Comparison of ENCODE assay signal across 8 cellular contexts in the genomic region with DNA sequence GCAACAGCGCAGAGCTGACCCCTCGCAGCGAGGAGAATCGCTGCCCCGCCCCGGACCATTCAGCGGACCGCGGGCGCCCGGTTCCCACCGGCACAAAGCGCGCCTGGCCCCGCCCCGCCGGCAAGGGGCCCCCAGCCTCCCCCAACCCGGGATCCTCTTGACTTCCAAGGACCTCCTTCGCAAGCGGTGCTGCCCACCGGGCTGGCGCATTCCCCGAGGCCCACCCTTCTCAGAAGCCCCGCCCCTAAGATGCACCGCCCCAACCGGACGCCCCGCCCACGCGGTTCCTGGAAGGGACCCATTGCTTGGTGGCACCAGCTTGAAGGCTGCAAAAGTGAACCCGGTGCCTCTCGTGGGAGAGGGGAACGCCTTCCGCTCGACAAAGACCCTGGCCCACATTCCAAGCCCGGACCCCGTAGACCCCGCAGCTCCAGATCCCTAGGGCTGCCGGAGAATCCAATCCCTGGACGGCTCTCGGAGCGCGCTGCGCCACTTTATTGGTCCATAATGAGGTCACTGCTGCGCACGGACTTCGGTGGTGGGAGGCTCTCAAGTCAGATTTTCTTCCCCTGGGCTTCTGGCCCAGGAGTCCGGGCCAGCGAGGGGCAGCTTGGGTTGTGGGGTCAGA. TPM values are rescaled to one million over a fixed set of nuclear protein-coding genes. Genes with fewer than 3 reads are reported as not detected.
DNase-seq lines count a peak whose midpoint lies in the region; ATAC-seq and TF ChIP-seq lines count a peak whose summit lies in the region.

No MANE protein-coding gene starts in this region.

- TF ChIP-seq CTCF in GM12875 (IDR thresholded peaks at IDR 0.05; ENCODE audit: borderline replicate concordance, insufficient read depth, low read depth, low read length) = no peak
- no peak for TF ChIP-seq CTCF in activated CD8-positive, alpha-beta T cell treated with anti-CD3 and anti-CD28 coated beads for 36 hours (IDR thresholded peaks at IDR 0.05)

- H3K4me1 Mint-ChIP-seq in activated CD8-positive, alpha-beta T cell treated with anti-CD3 and anti-CD28 coated beads for 36 hours (ENCODE audit: low read depth) = peaks cover 13% of the 10 kb centered on the region

- H3K27me3 ChIP-seq in iPS-20b (ENCODE audit: insufficient read depth, low read length) = peaks cover 75% of the 10 kb centered on the region

- ATAC-seq in activated CD8-positive, alpha-beta T cell treated with anti-CD3 and anti-CD28 coated beads for 36 hours = no peak
- ATAC-seq in HG03354 (IDR thresholded peaks at IDR 0.05; ENCODE audit: poor library complexity, severe bottlenecking, unreplicated experiment) = no peak

- H3K27me3 Mint-ChIP-seq in activated CD8-positive, alpha-beta T cell treated with anti-CD3 and anti-CD28 coated beads for 36 hours = peaks cover 59% of the 10 kb centered on the region

- intact Hi-C loops in activated CD8-positive, alpha-beta T cell treated with anti-CD3 and anti-CD28 coated beads for 36 hours (cut with micrococcal nuclease) = loop anchor here (5.0 kb wide), 2 partner anchors 39 to 96 kb away; a partner anchor contains a TSS

- H3K27ac ChIP-seq in iPS-20b (ENCODE audit: low read length) = no peak overlapping the region

- no peak overlapping the region for H3K4me3 Mint-ChIP-seq in activated CD8-positive, alpha-beta T cell treated with anti-CD3 and anti-CD28 coated beads for 36 hours

- H3K36me3 Mint-ChIP-seq in activated CD8-positive, alpha-beta T cell treated with anti-CD3 and anti-CD28 coated beads for 36 hours (ENCODE audit: low read depth) = no peaks in the 10 kb centered on the region

- no peaks in the 10 kb centered on the region for H3K9me3 ChIP-seq in iPS-20b (ENCODE audit: insufficient read depth, low read depth, low read length)

- CTCF ChIA-PET in activated CD8-positive, alpha-beta T cell treated with anti-CD3 and anti-CD28 coated beads for 36 hours (lab: Charles Lee) = interaction anchor here (0.7 to 4.5 kb wide), 38 partner anchors 9 to 252 kb away, joined by 3 to 83 read pairs (median 5); a partner anchor contains a TSS

- H3K4me3 ChIP-seq in GM12875 (ENCODE audit: low read depth, low read length) = peak overlapping the region; percentile 42
- peak overlapping the region; percentile 86 for H3K4me3 ChIP-seq in iPS-20b (ENCODE audit: low read length)

- DNase-seq in NCI-H2029 (lab: John Stamatoyannopoulos, UW) (peak; percentile 62), ureter (ENCODE audit: low spot score) (no peak), HT-29 (ENCODE audit: low spot score) (no peak)
- peak; percentile 77 for DNase-seq in activated CD8-positive, alpha-beta T cell treated with anti-CD3 and anti-CD28 coated beads for 36 hours
- DNase-seq in effector CD4-positive, alpha-beta T cell = no peak

- H3K27ac Mint-ChIP-seq in activated CD8-positive, alpha-beta T cell treated with anti-CD3 and anti-CD28 coated beads for 36 hours = no peak overlapping the region

- H3K4me1 ChIP-seq in iPS-20b (ENCODE audit: insufficient read depth, low read length) = peaks cover 18% of the 10 kb centered on the region

- peak overlapping the region; percentile 55; the same call in 1 of the 2 replicates for H3K9ac ChIP-seq in iPS-20b (ENCODE audit: low read depth, low read length)

- POLR2A ChIA-PET in activated CD8-positive, alpha-beta T cell treated with anti-CD3 and anti-CD28 coated beads for 36 hours (lab: Charles Lee) = interaction anchor here (0.6 to 1.3 kb wide), 5 partner anchors 9 to 214 kb away, joined by 3 to 4 read pairs (median 3); no protein-coding TSS in a partner anchor

- H3K9me3 Mint-ChIP-seq in activated CD8-positive, alpha-beta T cell treated with anti-CD3 and anti-CD28 coated beads for 36 hours = no peaks in the 10 kb centered on the region

- no peaks in the 10 kb centered on the region for H3K36me3 ChIP-seq in iPS-20b (ENCODE audit: insufficient read depth, low read depth, low read length)

RNA-seq across cellular contexts. Expression of a gene that starts 2.0 kb away (rescaled TPM):
- total RNA-seq in activated CD8-positive, alpha-beta T cell treated with anti-CD3 and anti-CD28 coated beads for 36 hours = not detected
- total RNA-seq in ureter = not detected
- not detected in 2 replicates for total RNA-seq in HT-29 (2014; rRNA removed; shearing (Covaris generic))

RNA-seq across cellular contexts. Expression of a gene that starts 10.2 kb away (rescaled TPM):
- 10 to 100 TPM; 35.3 to 38.1 TPM for total RNA-seq in activated CD8-positive, alpha-beta T cell treated with anti-CD3 and anti-CD28 coated beads for 36 hours
- 52.1 TPM for total RNA-seq in ureter
- total RNA-seq in HT-29 (2014; rRNA removed; shearing (Covaris generic)) = 95.3 and 95.5 TPM in 2 replicates

RNA-seq across cellular contexts. Expression of a gene that starts 14.9 kb away (rescaled TPM):
- total RNA-seq in activated CD8-positive, alpha-beta T cell treated with anti-CD3 and anti-CD28 coated beads for 36 hours = under 1 TPM; 0.34 to 0.41 TPM
- 7.2 TPM for total RNA-seq in ureter
- total RNA-seq in HT-29 (2014; rRNA removed; shearing (Covaris generic)) = 4.1 and 4.8 TPM in 2 replicates

RNA-seq across cellular contexts. Expression of a gene that starts 40.1 kb away (rescaled TPM):
- total RNA-seq in activated CD8-positive, alpha-beta T cell treated with anti-CD3 and anti-CD28 coated beads for 36 hours = 1 to 10 TPM; 4.9 to 9.9 TPM
- total RNA-seq in ureter = 63.0 TPM
- total RNA-seq in HT-29 (2014; rRNA removed; shearing (Covaris generic)) = 21.4 and 22.7 TPM in 2 replicates

RNA-seq across cellular contexts. Expression of a gene that starts 46.6 kb away (rescaled TPM):
- 100 to 1,000 TPM; 372 to 473 TPM for total RNA-seq in activated CD8-positive, alpha-beta T cell treated with anti-CD3 and anti-CD28 coated beads for 36 hours
- 595 TPM for total RNA-seq in ureter
- 119 and 132 TPM in 2 replicates for total RNA-seq in HT-29 (2014; rRNA removed; shearing (Covaris generic))

Comparison
In these comparisons a context has a peak if more than half of its experiments do, and no peak if none do; other contexts are left out.
1. DNase-seq: peak in NCI-H2029 (single experiment) and activated CD8-positive, alpha-beta T cell treated with anti-CD3 and anti-CD28 coated beads for 36 hours (single experiment); none in effector CD4-positive, alpha-beta T cell (single experiment), ureter (single experiment) and HT-29 (single experiment).